ENCODE assay signal across 15 cellular contexts in the genomic region with DNA sequence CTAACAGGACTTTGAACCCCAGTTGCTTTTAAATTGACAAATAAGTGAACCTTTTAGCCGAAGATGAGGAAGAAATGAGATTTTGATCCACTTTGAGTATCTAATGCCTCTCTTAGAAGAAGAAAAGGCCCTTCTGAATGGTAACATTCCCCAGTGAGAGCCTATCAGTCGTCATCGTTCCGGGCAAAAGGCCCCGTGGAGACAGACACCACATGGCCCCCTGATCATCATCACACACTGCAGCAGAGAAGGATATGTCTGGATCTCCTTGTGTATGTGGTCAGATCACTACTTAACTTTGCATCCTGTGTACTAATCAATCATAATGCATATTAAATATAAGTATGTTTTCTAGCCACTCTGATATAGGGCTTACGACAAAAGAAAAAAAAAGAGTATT.
DNase-seq lines count a peak whose midpoint lies in the region; ATAC-seq and TF ChIP-seq lines count a peak whose summit lies in the region.
"Had no signal": no experiment of that assay in that cellular context is flagged by ENCODE, and none has a peak within 500 bp of the region (broad histone marks: within the 10 kb centered on the region; RNA-seq: fewer than 3 reads in every experiment).

No MANE protein-coding gene starts in this region.

- H3K9me3 ChIP-seq in SK-N-SH (no peaks in the 10 kb centered on the region), hepatocyte (ENCODE audit: low read depth) (no peaks in the 10 kb centered on the region), smooth muscle cell (replicated peaks; ENCODE audit: low read depth) (no peaks in the 10 kb centered on the region)

- CTCF ChIA-PET in SK-N-SH (lab: Yijun Ruan, JAX), result no interaction called here
- CTCF ChIA-PET in HEK293T (lab: Yijun Ruan, JAX), result no interaction called here
- CTCF ChIA-PET in activated CD4-positive, alpha-beta memory T cell treated with anti-CD3 and anti-CD28 coated beads, Interleukin-2, amount 10 ng/mL, durations not matched to agents 7 days and 5 days (lab: Charles Lee), result no interaction called here

- TF ChIP-seq RAD21 in SK-N-SH (IDR thresholded peaks at IDR 0.05; ENCODE audit: low read length), result no peak

- ATAC-seq in SK-N-SH treated with all-trans-retinoic acid at 6 μM for 48 hours, result no peak; the same call in 2 of the 3 replicates

- H3K9ac ChIP-seq in SK-N-SH, result no peak overlapping the region
- no peak overlapping the region for H3K9ac ChIP-seq in smooth muscle cell (ENCODE audit: low read depth)

- no peak overlapping the region for H3K4me2 ChIP-seq in SK-N-SH
- H3K4me2 ChIP-seq in hepatocyte, result peak overlapping the region; percentile 24
- peak overlapping the region; percentile 6 for H3K4me2 ChIP-seq in smooth muscle cell

- no peak overlapping the region for H3K4me3 Mint-ChIP-seq in activated CD4-positive, alpha-beta memory T cell treated with anti-CD3 and anti-CD28 coated beads, Interleukin-2, amount 10 ng/mL, durations not matched to agents 7 days and 5 days
- H3K4me3 Mint-ChIP-seq: CD4-positive, alpha-beta memory T cell; H9 had no signal

- DNase-seq in SK-N-SH (peak; percentile 57), SK-N-DZ (ENCODE audit: low spot score) (peak; percentile 68), hepatocyte (ENCODE audit: low spot score) (no peak), smooth muscle cell (lab: John Stamatoyannopoulos, UW; ENCODE audit: unreplicated experiment) (no peak), HEK293T (ENCODE audit: extremely low spot score) (no peak)
- DNase-seq in activated CD4-positive, alpha-beta memory T cell treated with anti-CD3 and anti-CD28 coated beads, Interleukin-2, amount 10 ng/mL, durations not matched to agents 7 days and 5 days, result no peak
- DNase-seq in effector CD8-positive, alpha-beta T cell (lab: John Stamatoyannopoulos, UW), result no peak
- DNase-seq: 8988T; AML-193; CD4-positive, alpha-beta memory T cell; DMS53; GF-D8; H9 had no signal

- H3K27me3 Mint-ChIP-seq in activated CD4-positive, alpha-beta memory T cell treated with anti-CD3 and anti-CD28 coated beads, Interleukin-2, amount 10 ng/mL, durations not matched to agents 7 days and 5 days, result peaks cover 31% of the 10 kb centered on the region

- POLR2A ChIA-PET in SK-N-SH (lab: Yijun Ruan, JAX), result no interaction called here
- POLR2A ChIA-PET in HEK293T (lab: Yijun Ruan, JAX), result no interaction called here
- POLR2A ChIA-PET in activated CD4-positive, alpha-beta memory T cell treated with anti-CD3 and anti-CD28 coated beads, Interleukin-2, amount 10 ng/mL, durations not matched to agents 7 days and 5 days (lab: Charles Lee), result no interaction called here

- H3K4me3 ChIP-seq in SK-N-SH (ENCODE audit: low read depth in 2 of 2, low read length in 1 of 2) (no peak overlapping the region), hepatocyte (no peak overlapping the region), smooth muscle cell (no peak overlapping the region)

- H4K20me1 ChIP-seq in SK-N-SH (ENCODE audit: insufficient read depth), result no peaks in the 10 kb centered on the region
- no peaks in the 10 kb centered on the region for H4K20me1 ChIP-seq in hepatocyte (ENCODE audit: insufficient read depth, poor library complexity, severe bottlenecking)
- H4K20me1 ChIP-seq in smooth muscle cell (ENCODE audit: low read depth), result no peaks in the 10 kb centered on the region

- 52% methylated on average over 6 of the region's 6 CpGs for whole genome bisulfite sequencing in SK-N-SH (ENCODE audit: low lambda C conversion rate)
- WGBS in hepatocyte (ENCODE audit: low lambda C conversion rate, missing lambda C conversion rate), result 52% methylated on average over 6 of the region's 6 CpGs
- 35% methylated on average over 6 of the region's 6 CpGs for WGBS in smooth muscle cell (ENCODE audit: low lambda C conversion rate)

- peaks cover 2% of the 10 kb centered on the region; the same call in 1 of the 2 replicates for H3K27me3 ChIP-seq in SK-N-SH (ENCODE audit: insufficient read depth)
- peaks cover 14% of the 10 kb centered on the region for H3K27me3 ChIP-seq in hepatocyte
- peaks cover 11% of the 10 kb centered on the region for H3K27me3 ChIP-seq in smooth muscle cell (ENCODE audit: low read depth)

- H2AFZ ChIP-seq in SK-N-SH (ENCODE audit: low read depth) (no peak overlapping the region), hepatocyte (no peak overlapping the region), smooth muscle cell (ENCODE audit: low read depth) (no peak overlapping the region)

- no peak for TF ChIP-seq EP300 in SK-N-SH (IDR thresholded peaks at IDR 0.05; ENCODE audit: borderline replicate concordance in 1 of 2, low read depth in 1 of 2, low read length in 1 of 2)

- H3K36me3 ChIP-seq in SK-N-SH (replicated peaks in 1 of 2; ENCODE audit: control insufficient read depth in 1 of 2, insufficient read depth in 2 of 2, low read length in 1 of 2), result no peaks in the 10 kb centered on the region
- no peaks in the 10 kb centered on the region for H3K36me3 ChIP-seq in hepatocyte (replicated peaks; ENCODE audit: insufficient read depth, low read depth)
- no peaks in the 10 kb centered on the region for H3K36me3 ChIP-seq in smooth muscle cell (ENCODE audit: low read depth)

- H3K79me2 ChIP-seq in SK-N-SH (ENCODE audit: insufficient read depth) (no peaks in the 10 kb centered on the region), hepatocyte (no peaks in the 10 kb centered on the region), smooth muscle cell (ENCODE audit: low read depth) (no peaks in the 10 kb centered on the region)

- H3F3A ChIP-seq in SK-N-SH (replicated peaks; ENCODE audit: insufficient read depth) (no peaks in the 10 kb centered on the region), smooth muscle cell (ENCODE audit: low read depth) (no peaks in the 10 kb centered on the region)

- H3K36me3 Mint-ChIP-seq in activated CD4-positive, alpha-beta memory T cell treated with anti-CD3 and anti-CD28 coated beads, Interleukin-2, amount 10 ng/mL, durations not matched to agents 7 days and 5 days (ENCODE audit: low read depth), result no peaks in the 10 kb centered on the region
- H3K36me3 Mint-ChIP-seq: CD4-positive, alpha-beta memory T cell had no signal

- peak overlapping the region in 1 of 2 experiments; percentile 78; a peak in 2 of 4 replicates for H3K27ac ChIP-seq in SK-N-SH (ENCODE audit: low read depth in 2 of 2, low read length in 1 of 2)
- H3K27ac ChIP-seq in hepatocyte, result peak overlapping the region; percentile 54
- H3K27ac ChIP-seq in smooth muscle cell (ENCODE audit: low read depth), result no peak overlapping the region
- H3K27ac ChIP-seq: C4-2B had no signal

- no peak overlapping the region for H3K27ac Mint-ChIP-seq in activated CD4-positive, alpha-beta memory T cell treated with anti-CD3 and anti-CD28 coated beads, Interleukin-2, amount 10 ng/mL, durations not matched to agents 7 days and 5 days
- H3K27ac Mint-ChIP-seq: CD4-positive, alpha-beta memory T cell; H9 had no signal

- H3K4me1 Mint-ChIP-seq in activated CD4-positive, alpha-beta memory T cell treated with anti-CD3 and anti-CD28 coated beads, Interleukin-2, amount 10 ng/mL, durations not matched to agents 7 days and 5 days, result no peaks in the 10 kb centered on the region
- H3K4me1 Mint-ChIP-seq: CD4-positive, alpha-beta memory T cell had no signal

- H3K4me1 ChIP-seq in SK-N-SH (ENCODE audit: control insufficient read depth in 1 of 2, insufficient read depth in 2 of 2, low read depth in 1 of 2, low read length in 1 of 2) (peaks cover 0 to 12% of the 10 kb centered on the region in 2 experiments; a peak in 2 of 4 replicates), hepatocyte (ENCODE audit: insufficient read depth) (no peaks in the 10 kb centered on the region), smooth muscle cell (ENCODE audit: low read depth) (peaks cover 17% of the 10 kb centered on the region)

- H3K9me2 ChIP-seq in SK-N-SH, result no peaks in the 10 kb centered on the region
- no peaks in the 10 kb centered on the region for H3K9me2 ChIP-seq in hepatocyte (replicated peaks; ENCODE audit: insufficient read depth)

- TF ChIP-seq CTCF in SK-N-SH (IDR thresholded peaks at IDR 0.05) (no peak), hepatocyte (IDR thresholded peaks at IDR 0.05; ENCODE audit: poor library complexity) (no peak), smooth muscle cell (IDR thresholded peaks at IDR 0.05; ENCODE audit: borderline replicate concordance, insufficient read depth, poor library complexity, severe bottlenecking) (no peak)

- H3K9me3 Mint-ChIP-seq in activated CD4-positive, alpha-beta memory T cell treated with anti-CD3 and anti-CD28 coated beads, Interleukin-2, amount 10 ng/mL, durations not matched to agents 7 days and 5 days, result no peaks in the 10 kb centered on the region

TF ChIP-seq in SK-N-SH, 30 proteins besides CTCF, POLR2A, EP300 and RAD21 (continues in another document):
- TF ChIP-seq NRF1 (IDR thresholded peaks at IDR 0.05; ENCODE audit: low read depth, low read length) (no peak), GATA2 (CRISPR knock-in tag; IDR thresholded peaks at IDR 0.05) (0 out of 2 replicates have a peak, but pooled peaks have one; percentile 28)
- TF ChIP-seq, protein P1, sequence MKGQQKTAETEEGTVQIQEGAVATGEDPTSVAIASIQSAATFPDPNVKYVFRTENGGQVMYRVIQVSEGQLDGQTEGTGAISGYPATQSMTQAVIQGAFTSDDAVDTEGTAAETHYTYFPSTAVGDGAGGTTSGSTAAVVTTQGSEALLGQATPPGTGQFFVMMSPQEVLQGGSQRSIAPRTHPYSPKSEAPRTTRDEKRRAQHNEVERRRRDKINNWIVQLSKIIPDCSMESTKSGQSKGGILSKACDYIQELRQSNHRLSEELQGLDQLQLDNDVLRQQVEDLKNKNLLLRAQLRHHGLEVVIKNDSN (IDR thresholded peaks at IDR 0.05; ENCODE audit: borderline replicate concordance, low read depth), result no peak

TF ChIP-seq in SK-N-SH treated with all-trans-retinoic acid at 6 μM for 48 hours, 23 proteins besides CTCF, POLR2A, EP300 and RAD21 (continues in another document):
- TF ChIP-seq BACH2 (CRISPR knock-in tag; IDR thresholded peaks at IDR 0.05; ENCODE audit: borderline replicate concordance) (no peak), ZFP3 (CRISPR knock-in tag; IDR thresholded peaks at IDR 0.05) (no peak), GLIS3 (CRISPR knock-in tag; IDR thresholded peaks at IDR 0.05) (no peak)

TF ChIP-seq in HEK293T, 16 proteins besides CTCF, POLR2A, EP300 and RAD21:
- TF ChIP-seq, protein P2, sequence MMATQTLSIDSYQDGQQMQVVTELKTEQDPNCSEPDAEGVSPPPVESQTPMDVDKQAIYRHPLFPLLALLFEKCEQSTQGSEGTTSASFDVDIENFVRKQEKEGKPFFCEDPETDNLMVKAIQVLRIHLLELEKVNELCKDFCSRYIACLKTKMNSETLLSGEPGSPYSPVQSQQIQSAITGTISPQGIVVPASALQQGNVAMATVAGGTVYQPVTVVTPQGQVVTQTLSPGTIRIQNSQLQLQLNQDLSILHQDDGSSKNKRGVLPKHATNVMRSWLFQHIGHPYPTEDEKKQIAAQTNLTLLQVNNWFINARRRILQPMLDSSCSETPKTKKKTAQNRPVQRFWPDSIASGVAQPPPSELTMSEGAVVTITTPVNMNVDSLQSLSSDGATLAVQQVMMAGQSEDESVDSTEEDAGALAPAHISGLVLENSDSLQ (IDR thresholded peaks at IDR 0.05), result no peak
- TF ChIP-seq SUZ12 (IDR thresholded peaks at IDR 0.05) (no peak), BHLHE40 (IDR thresholded peaks at IDR 0.05; ENCODE audit: borderline replicate concordance) (no peak), NFRKB (IDR thresholded peaks at IDR 0.05) (no peak), FOXM1 (IDR thresholded peaks at IDR 0.05; ENCODE audit: borderline replicate concordance) (no peak)

Comparison
In these comparisons a context has a peak if more than half of its experiments do, and no peak if none do; other contexts are left out.
1. DNase-seq: peak in SK-N-SH (single experiment) and SK-N-DZ (single experiment); none in hepatocyte (single experiment), smooth muscle cell (single experiment), HEK293T (single experiment), activated CD4-positive, alpha-beta memory T cell treated with anti-CD3 and anti-CD28 coated beads, Interleukin-2, amount 10 ng/mL, durations not matched to agents 7 days and 5 days (single experiment) and effector CD8-positive, alpha-beta T cell (single experiment).